1 cellular context compared by ENCODE assay signal in genomic region chr14:69931960-69932359, GRCh38.
TF ChIP-seq lines count a peak whose summit lies in the region.

No MANE protein-coding gene starts in this region.

TF ChIP-seq in GM23338, 12 proteins besides CTCF, POLR2A, EP300 and RAD21 (continued from another document):
- TF ChIP-seq, protein P1, sequence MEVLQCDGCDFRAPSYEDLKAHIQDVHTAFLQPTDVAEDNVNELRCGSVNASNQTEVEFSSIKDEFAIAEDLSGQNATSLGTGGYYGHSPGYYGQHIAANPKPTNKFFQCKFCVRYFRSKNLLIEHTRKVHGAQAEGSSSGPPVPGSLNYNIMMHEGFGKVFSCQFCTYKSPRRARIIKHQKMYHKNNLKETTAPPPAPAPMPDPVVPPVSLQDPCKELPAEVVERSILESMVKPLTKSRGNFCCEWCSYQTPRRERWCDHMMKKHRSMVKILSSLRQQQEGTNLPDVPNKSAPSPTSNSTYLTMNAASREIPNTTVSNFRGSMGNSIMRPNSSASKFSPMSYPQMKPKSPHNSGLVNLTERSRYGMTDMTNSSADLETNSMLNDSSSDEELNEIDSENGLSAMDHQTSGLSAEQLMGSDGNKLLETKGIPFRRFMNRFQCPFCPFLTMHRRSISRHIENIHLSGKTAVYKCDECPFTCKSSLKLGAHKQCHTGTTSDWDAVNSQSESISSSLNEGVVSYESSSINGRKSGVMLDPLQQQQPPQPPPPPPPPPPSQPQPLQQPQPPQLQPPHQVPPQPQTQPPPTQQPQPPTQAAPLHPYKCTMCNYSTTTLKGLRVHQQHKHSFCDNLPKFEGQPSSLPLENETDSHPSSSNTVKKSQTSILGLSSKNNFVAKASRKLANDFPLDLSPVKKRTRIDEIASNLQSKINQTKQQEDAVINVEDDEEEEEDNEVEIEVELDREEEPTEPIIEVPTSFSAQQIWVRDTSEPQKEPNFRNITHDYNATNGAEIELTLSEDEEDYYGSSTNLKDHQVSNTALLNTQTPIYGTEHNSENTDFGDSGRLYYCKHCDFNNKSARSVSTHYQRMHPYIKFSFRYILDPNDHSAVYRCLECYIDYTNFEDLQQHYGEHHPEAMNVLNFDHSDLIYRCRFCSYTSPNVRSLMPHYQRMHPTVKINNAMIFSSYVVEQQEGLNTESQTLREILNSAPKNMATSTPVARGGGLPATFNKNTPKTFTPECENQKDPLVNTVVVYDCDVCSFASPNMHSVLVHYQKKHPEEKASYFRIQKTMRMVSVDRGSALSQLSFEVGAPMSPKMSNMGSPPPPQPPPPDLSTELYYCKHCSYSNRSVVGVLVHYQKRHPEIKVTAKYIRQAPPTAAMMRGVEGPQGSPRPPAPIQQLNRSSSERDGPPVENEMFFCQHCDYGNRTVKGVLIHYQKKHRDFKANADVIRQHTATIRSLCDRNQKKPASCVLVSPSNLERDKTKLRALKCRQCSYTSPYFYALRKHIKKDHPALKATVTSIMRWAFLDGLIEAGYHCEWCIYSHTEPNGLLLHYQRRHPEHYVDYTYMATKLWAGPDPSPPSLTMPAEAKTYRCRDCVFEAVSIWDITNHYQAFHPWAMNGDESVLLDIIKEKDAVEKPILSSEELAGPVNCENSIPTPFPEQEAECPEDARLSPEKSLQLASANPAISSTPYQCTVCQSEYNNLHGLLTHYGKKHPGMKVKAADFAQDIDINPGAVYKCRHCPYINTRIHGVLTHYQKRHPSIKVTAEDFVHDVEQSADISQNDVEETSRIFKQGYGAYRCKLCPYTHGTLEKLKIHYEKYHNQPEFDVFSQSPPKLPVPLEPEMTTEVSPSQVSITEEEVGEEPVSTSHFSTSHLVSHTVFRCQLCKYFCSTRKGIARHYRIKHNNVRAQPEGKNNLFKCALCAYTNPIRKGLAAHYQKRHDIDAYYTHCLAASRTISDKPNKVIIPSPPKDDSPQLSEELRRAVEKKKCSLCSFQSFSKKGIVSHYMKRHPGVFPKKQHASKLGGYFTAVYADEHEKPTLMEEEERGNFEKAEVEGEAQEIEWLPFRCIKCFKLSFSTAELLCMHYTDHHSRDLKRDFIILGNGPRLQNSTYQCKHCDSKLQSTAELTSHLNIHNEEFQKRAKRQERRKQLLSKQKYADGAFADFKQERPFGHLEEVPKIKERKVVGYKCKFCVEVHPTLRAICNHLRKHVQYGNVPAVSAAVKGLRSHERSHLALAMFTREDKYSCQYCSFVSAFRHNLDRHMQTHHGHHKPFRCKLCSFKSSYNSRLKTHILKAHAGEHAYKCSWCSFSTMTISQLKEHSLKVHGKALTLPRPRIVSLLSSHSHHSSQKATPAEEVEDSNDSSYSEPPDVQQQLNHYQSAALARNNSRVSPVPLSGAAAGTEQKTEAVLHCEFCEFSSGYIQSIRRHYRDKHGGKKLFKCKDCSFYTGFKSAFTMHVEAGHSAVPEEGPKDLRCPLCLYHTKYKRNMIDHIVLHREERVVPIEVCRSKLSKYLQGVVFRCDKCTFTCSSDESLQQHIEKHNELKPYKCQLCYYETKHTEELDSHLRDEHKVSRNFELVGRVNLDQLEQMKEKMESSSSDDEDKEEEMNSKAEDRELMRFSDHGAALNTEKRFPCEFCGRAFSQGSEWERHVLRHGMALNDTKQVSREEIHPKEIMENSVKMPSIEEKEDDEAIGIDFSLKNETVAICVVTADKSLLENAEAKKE (CRISPR knock-in tag; IDR thresholded peaks at IDR 0.05), result no peak
- TF ChIP-seq STAT1 (IDR thresholded peaks at IDR 0.05; ENCODE audit: unreplicated experiment) (no peak), EZH2 (IDR thresholded peaks at IDR 0.05; ENCODE audit: low read depth, unreplicated experiment) (no peak)
